Comparison of ENCODE assay signal across 8 cellular contexts in the genomic region with DNA sequence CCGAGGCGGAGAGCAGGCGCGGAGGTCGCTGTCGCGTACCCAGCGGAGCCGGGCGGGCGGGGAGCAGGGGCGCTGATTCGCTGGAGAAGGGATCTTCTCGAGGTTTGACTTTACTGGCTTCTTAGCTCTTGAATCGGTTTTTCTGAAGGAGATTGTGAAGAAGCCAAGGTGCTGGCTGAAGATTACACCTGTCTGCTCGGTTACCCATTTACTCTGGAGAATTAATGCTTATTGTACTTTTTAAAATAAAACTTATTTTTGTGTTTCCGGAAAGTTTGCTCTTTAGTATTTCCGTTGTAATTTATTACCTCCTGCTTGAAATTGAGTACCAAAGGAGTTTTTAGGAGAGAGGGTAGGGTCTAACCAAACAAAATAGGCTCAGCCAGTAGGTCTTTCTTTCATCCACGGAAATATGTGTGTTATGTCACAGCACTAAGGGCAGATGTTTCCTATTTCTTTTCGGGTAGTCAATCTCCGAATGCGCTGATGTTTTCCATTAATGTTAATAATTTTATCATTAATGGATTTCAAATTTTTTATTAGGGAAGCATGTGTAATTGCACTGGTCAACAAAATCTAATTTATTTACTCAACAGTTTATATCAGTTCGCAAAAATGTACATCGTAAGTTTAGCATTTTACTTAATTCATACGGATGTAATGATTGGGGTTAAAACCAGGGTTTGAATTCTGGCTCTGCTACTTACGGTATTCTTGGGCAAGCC. TPM values are rescaled to one million over a fixed set of nuclear protein-coding genes. Genes with fewer than 3 reads are reported as not detected.
DNase-seq lines count a peak whose midpoint lies in the region; ATAC-seq, FAIRE-seq and TF ChIP-seq lines count a peak whose summit lies in the region.

No MANE protein-coding gene starts in this region.

- H2AFZ ChIP-seq in PC-3 (ENCODE audit: low read length) = peak overlapping the region; percentile 93
- peak overlapping the region; percentile 83 for H2AFZ ChIP-seq in endothelial cell of umbilical vein (ENCODE audit: low read depth, low read length)
- H2AFZ ChIP-seq in parathyroid adenoma = peak overlapping the region; percentile 87

- peak overlapping the region; percentile 85 for H3K9ac ChIP-seq in PC-3 (ENCODE audit: low read length)
- H3K9ac ChIP-seq in endothelial cell of umbilical vein (replicated peaks; ENCODE audit: extremely low read depth, insufficient read depth, low read length) = peak overlapping the region; percentile 93
- no peak overlapping the region for H3K9ac ChIP-seq in parathyroid adenoma

- 0 out of 2 replicates have a peak, but pooled peaks cover 4% of the 10 kb centered on the region for H3K9me3 ChIP-seq in PC-3 (ENCODE audit: low read length)
- H3K9me3 ChIP-seq in endothelial cell of umbilical vein (replicated peaks; ENCODE audit: control insufficient read depth, insufficient read depth, low read length) = no peaks in the 10 kb centered on the region
- no peaks in the 10 kb centered on the region for H3K9me3 ChIP-seq in parathyroid adenoma (ENCODE audit: control insufficient read depth, low read length)

- in situ Hi-C loops in GM13976 (cut with MboI; ENCODE audit: low sequenced_read_pairs, unreplicated experiment) = no loop called here

- H4K20me1 ChIP-seq in PC-3 (ENCODE audit: low read length) (peaks cover 32% of the 10 kb centered on the region), endothelial cell of umbilical vein (replicated peaks; ENCODE audit: control insufficient read depth, extremely low read depth, insufficient read depth, low read length) (peaks cover 3% of the 10 kb centered on the region)

- H3K4me2 ChIP-seq in PC-3 (ENCODE audit: low read length) (peak overlapping the region; percentile 89), endothelial cell of umbilical vein (ENCODE audit: insufficient read depth, low read length) (peak overlapping the region; percentile 95), parathyroid adenoma (ENCODE audit: low read length) (peak overlapping the region; percentile 88)

- H3K36me3 ChIP-seq in PC-3 (ENCODE audit: low read depth, low read length) (0 out of 2 replicates have a peak, but pooled peaks cover 3% of the 10 kb centered on the region), endothelial cell of umbilical vein (ENCODE audit: control insufficient read depth in 2 of 2, extremely low read depth in 1 of 2, insufficient read depth in 2 of 2, low read length in 2 of 2) (no peaks in the 10 kb centered on the region), parathyroid adenoma (ENCODE audit: control insufficient read depth, insufficient read depth, low read length) (no peaks in the 10 kb centered on the region)

- CTCF ChIA-PET in PC-3 (lab: Charles Lee) = interaction anchor here (1.1 to 1.3 kb wide), 4 partner anchors 35 to 112 kb away, joined by 3 to 6 read pairs (median 6); no protein-coding TSS in a partner anchor
- CTCF ChIA-PET in endothelial cell of umbilical vein (lab: Charles Lee) = interaction anchor here (1.2 to 4.4 kb wide), 8 partner anchors 67 to 366 kb away, joined by 3 to 37 read pairs (median 6); a partner anchor contains a TSS

- no peak for FAIRE-seq in endothelial cell of umbilical vein (lab: Jason Lieb, UNC)

- intact Hi-C loops in PC-3 (cut with micrococcal nuclease) = loop anchor here (1.0 to 10.0 kb wide), 8 partner anchors 34 to 428 kb away; a partner anchor contains a TSS
- intact Hi-C loops in endothelial cell of umbilical vein (cut with micrococcal nuclease) = loop anchor here (1.0 to 10.0 kb wide), 9 partner anchors 28 to 768 kb away; a partner anchor contains a TSS

- H3K4me1 ChIP-seq in PC-3 (ENCODE audit: insufficient read depth, low read length) (peaks cover 26% of the 10 kb centered on the region), endothelial cell of umbilical vein (ENCODE audit: control insufficient read depth, extremely low read depth, insufficient read depth, low read length) (peaks cover 25% of the 10 kb centered on the region), parathyroid adenoma (peaks cover 4% of the 10 kb centered on the region)

- BruUV-seq in PC-3 (replicated peaks; lab: Mats Ljungman, UMichigan) = TSS peak; percentile 63
- BruUV-seq in endothelial cell of umbilical vein (replicated peaks; lab: Mats Ljungman, UMichigan) = TSS peak; percentile 66

- ATAC-seq in PC-3 = no peak
- ATAC-seq in GM18505 (IDR thresholded peaks at IDR 0.05; ENCODE audit: unreplicated experiment) = no peak

- H3K79me2 ChIP-seq in PC-3 (ENCODE audit: low read length) = peaks cover 48% of the 10 kb centered on the region
- H3K79me2 ChIP-seq in endothelial cell of umbilical vein (ENCODE audit: control insufficient read depth, insufficient read depth, low read length) = peaks cover 38% of the 10 kb centered on the region
- H3K79me2 ChIP-seq in parathyroid adenoma = peaks cover 2% of the 10 kb centered on the region

- H3F3A ChIP-seq in PC-3 (ENCODE audit: low read length, unreplicated experiment) = no peaks in the 10 kb centered on the region

- H3K27me3 ChIP-seq in PC-3 (ENCODE audit: low read length) (no peaks in the 10 kb centered on the region), endothelial cell of umbilical vein (ENCODE audit: control insufficient read depth in 2 of 2, insufficient read depth in 2 of 2, low read length in 2 of 2) (no peaks in the 10 kb centered on the region), parathyroid adenoma (ENCODE audit: control insufficient read depth, insufficient read depth, low read length) (no peaks in the 10 kb centered on the region)

- no peaks in the 10 kb centered on the region for H3K9me1 ChIP-seq in endothelial cell of umbilical vein (replicated peaks; ENCODE audit: control insufficient read depth, extremely low read depth, insufficient read depth, low read length)

- dilution Hi-C loops in endothelial cell of umbilical vein (cut with MboI; ENCODE audit: extremely low pct_ligation_motif_present, low sequenced_read_pairs) = no loop called here

- TF ChIP-seq POLR2A in endothelial cell of umbilical vein (IDR thresholded peaks at IDR 0.05; ENCODE audit: low read depth, low read length) (no peak), GM18505 (IDR thresholded peaks at IDR 0.05; ENCODE audit: borderline replicate concordance, extremely low read depth, insufficient read depth, insufficient read length) (no peak)

- H3K9me2 ChIP-seq in PC-3 (replicated peaks; ENCODE audit: low read length) = no peaks in the 10 kb centered on the region

- peak overlapping the region; percentile 83 for H3K4me3 ChIP-seq in PC-3 (ENCODE audit: low read length)
- H3K4me3 ChIP-seq in endothelial cell of umbilical vein (replicated peaks in 1 of 3; ENCODE audit: insufficient read depth in 1 of 3, low read depth in 1 of 3, low read length in 3 of 3) = peak overlapping the region; percentile 55 to 89 (median 73)
- H3K4me3 ChIP-seq in parathyroid adenoma (ENCODE audit: low read depth, low read length) = peak overlapping the region; percentile 93

- H3K27ac ChIP-seq in PC-3 (ENCODE audit: low read length) (peak overlapping the region; percentile 94), endothelial cell of umbilical vein (ENCODE audit: insufficient read depth, low read depth, low read length) (peak overlapping the region; percentile 91), parathyroid adenoma (peak overlapping the region; percentile 86)

- POLR2A ChIA-PET in PC-3 (lab: Charles Lee; ENCODE audit: unreplicated experiment) = interaction anchor here (0.5 to 1.4 kb wide), 7 partner anchors 20 to 853 kb away, joined by 3 to 15 read pairs (median 4); no protein-coding TSS in a partner anchor
- POLR2A ChIA-PET in endothelial cell of umbilical vein (lab: Charles Lee) = interaction anchor here (0.5 to 2.2 kb wide), 7 partner anchors 67 to 1201 kb away, joined by 3 to 30 read pairs (median 5); a partner anchor contains a TSS

- DNase-seq in GM13976 (ENCODE audit: low spot score) (peak; percentile 23), PC-3 (peak; percentile 14), endothelial cell of umbilical vein (ENCODE audit: low read depth, low spot score) (no peak), SK-N-DZ (ENCODE audit: low spot score) (no peak), NCI-H526 (lab: John Stamatoyannopoulos, UW) (no peak), NCI-H146 treated with DMSO at 0.1 percent for 48 hours (lab: John Stamatoyannopoulos, UW; ENCODE audit: unreplicated experiment) (no peak)

- TF ChIP-seq CTCF in GM13976 (IDR thresholded peaks at IDR 0.05; ENCODE audit: borderline replicate concordance, control extremely low read depth, extremely low read depth, insufficient read depth, missing control alignments) (no peak), PC-3 (conservative IDR thresholded peaks at IDR 0.05; ENCODE audit: low read depth, low read length) (no peak), endothelial cell of umbilical vein (IDR thresholded peaks at IDR 0.05; ENCODE audit: extremely low read depth in 1 of 2, insufficient read depth in 1 of 2, low read depth in 1 of 2, low read length in 2 of 2) (no peak), parathyroid adenoma (IDR thresholded peaks at IDR 0.05) (no peak)

RNA-seq across cellular contexts. Expression of a gene that starts 0.5 kb away (rescaled TPM):
- 39.9 and 49.9 TPM in 2 replicates for total RNA-seq in PC-3 (2014; rRNA removed)
- 172 and 175 TPM in 2 replicates for total RNA-seq in endothelial cell of umbilical vein
- polyA plus RNA-seq in endothelial cell of umbilical vein = 143 and 145 TPM in 2 replicates
- polyA plus RNA-seq in endothelial cell of umbilical vein (2011; cell fraction: cytosol; rRNA removed) = 173 and 181 TPM in 2 replicates
- 49.3 and 61.3 TPM in 2 replicates for polyA plus RNA-seq in endothelial cell of umbilical vein (2011; cell fraction: nucleus; rRNA removed)
- polyA plus RNA-seq in endothelial cell of umbilical vein (2012) = 215 and 248 TPM in 2 replicates
- polyA minus RNA-seq in endothelial cell of umbilical vein = 34.4 and 37.9 TPM in 2 replicates
- 39.9 TPM for polyA minus RNA-seq in endothelial cell of umbilical vein (2011; cell fraction: cytosol; rRNA and poly(A)+ RNA removed)
- 20.6 and 26.1 TPM in 2 replicates for polyA minus RNA-seq in endothelial cell of umbilical vein (2011; cell fraction: nucleus; rRNA and poly(A)+ RNA removed)
- 36.8 and 46.1 TPM in 2 replicates for polyA plus RNA-seq in SK-N-DZ (2014; cell fraction: cytosol; rRNA removed)
- 31.9 and 48.6 TPM in 2 replicates for polyA plus RNA-seq in SK-N-DZ (2014; cell fraction: nucleus; rRNA removed)

RNA-seq across cellular contexts. Expression of a gene that starts 0.7 kb away (rescaled TPM):
- total RNA-seq in PC-3 (2014; rRNA removed) (2.9 TPM in 1 of 2 replicates, not detected in the other), endothelial cell of umbilical vein (1.7 and 2.6 TPM in 2 replicates)
- polyA plus RNA-seq in endothelial cell of umbilical vein = 1.8 TPM in 1 of 2 replicates, not detected in the other
- polyA plus RNA-seq in endothelial cell of umbilical vein (2011; cell fraction: cytosol; rRNA removed) = 0.47 and 1.0 TPM in 2 replicates
- 1.1 and 2.0 TPM in 2 replicates for polyA plus RNA-seq in endothelial cell of umbilical vein (2011; cell fraction: nucleus; rRNA removed)
- 0.82 TPM in 1 of 2 replicates, not detected in the other for polyA plus RNA-seq in endothelial cell of umbilical vein (2012)
- not detected in 2 replicates for polyA minus RNA-seq in endothelial cell of umbilical vein
- not detected for polyA minus RNA-seq in endothelial cell of umbilical vein (2011; cell fraction: cytosol; rRNA and poly(A)+ RNA removed)
- polyA minus RNA-seq in endothelial cell of umbilical vein (2011; cell fraction: nucleus; rRNA and poly(A)+ RNA removed) = 3.6 and 4.3 TPM in 2 replicates
- polyA plus RNA-seq in SK-N-DZ (2014; cell fraction: cytosol; rRNA removed) = not detected in 2 replicates
- polyA plus RNA-seq in SK-N-DZ (2014; cell fraction: nucleus; rRNA removed) = 6.2 TPM in 1 of 2 replicates, not detected in the other

RNA-seq across cellular contexts. Expression of a gene that starts 27.8 kb away (rescaled TPM):
- 83.0 and 85.8 TPM in 2 replicates for total RNA-seq in PC-3 (2014; rRNA removed)
- total RNA-seq in endothelial cell of umbilical vein = 32.6 and 34.3 TPM in 2 replicates
- polyA plus RNA-seq in endothelial cell of umbilical vein = 10.9 and 15.3 TPM in 2 replicates
- 25.5 and 27.4 TPM in 2 replicates for polyA plus RNA-seq in endothelial cell of umbilical vein (2011; cell fraction: cytosol; rRNA removed)
- 16.2 and 20.3 TPM in 2 replicates for polyA plus RNA-seq in endothelial cell of umbilical vein (2011; cell fraction: nucleus; rRNA removed)
- 33.3 and 43.1 TPM in 2 replicates for polyA plus RNA-seq in endothelial cell of umbilical vein (2012)
- polyA minus RNA-seq in endothelial cell of umbilical vein = 5.1 and 5.4 TPM in 2 replicates
- 9.3 TPM for polyA minus RNA-seq in endothelial cell of umbilical vein (2011; cell fraction: cytosol; rRNA and poly(A)+ RNA removed)
- 8.7 and 8.8 TPM in 2 replicates for polyA minus RNA-seq in endothelial cell of umbilical vein (2011; cell fraction: nucleus; rRNA and poly(A)+ RNA removed)
- 48.5 and 53.9 TPM in 2 replicates for polyA plus RNA-seq in SK-N-DZ (2014; cell fraction: cytosol; rRNA removed)
- polyA plus RNA-seq in SK-N-DZ (2014; cell fraction: nucleus; rRNA removed) = 37.3 and 39.6 TPM in 2 replicates

Comparison
In these comparisons a context has a peak if more than half of its experiments do, and no peak if none do; other contexts are left out.
1. DNase-seq: peak in GM13976 (single experiment) and PC-3 (single experiment); none in endothelial cell of umbilical vein (single experiment), SK-N-DZ (single experiment), NCI-H526 (0 of 2) and NCI-H146 treated with DMSO at 0.1 percent for 48 hours (single experiment).
2. Peak in every context shown above with its lines, with median percentiles within 50 percentile points of each other: H2AFZ ChIP-seq, H3K27ac ChIP-seq, H3K4me2 ChIP-seq and H3K4me3 ChIP-seq.